In the genomic region with DNA sequence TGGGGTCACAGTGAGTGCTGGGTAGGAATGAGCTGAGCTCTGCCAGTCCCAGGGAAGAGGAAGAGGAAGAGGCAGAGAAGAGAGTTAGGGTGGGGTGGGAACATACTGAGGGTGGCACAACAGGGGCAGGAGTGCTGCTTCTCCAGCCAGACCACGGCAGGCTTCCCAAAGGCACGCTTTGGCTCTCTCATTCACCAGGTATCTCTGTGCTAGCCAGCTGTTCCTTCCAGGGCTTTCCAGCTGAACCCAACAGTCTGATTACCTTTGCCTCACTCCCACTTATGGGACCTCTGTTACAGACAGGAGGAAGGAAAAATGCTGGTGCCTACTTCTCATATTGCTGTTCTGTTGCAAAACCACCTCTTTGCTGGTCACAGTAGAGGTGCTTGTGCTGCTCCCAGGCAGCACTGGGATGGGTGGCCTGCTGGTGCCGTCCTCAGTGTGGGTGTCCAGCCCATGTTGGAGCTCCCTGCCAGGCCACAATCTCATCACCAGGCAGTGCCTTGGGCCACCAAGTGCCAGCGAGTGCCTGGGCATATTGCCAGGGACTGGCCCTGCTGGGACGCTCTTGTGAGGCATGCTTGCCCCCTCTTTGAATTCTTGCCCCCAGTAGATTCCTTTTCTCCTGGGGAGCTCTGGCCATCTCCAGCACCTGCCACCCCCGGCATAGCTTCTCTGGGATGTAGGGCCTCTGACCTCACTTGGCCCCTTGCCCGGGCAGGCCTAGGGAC, we compare ENCODE assay signal across 11 cellular contexts. TPM values are rescaled to one million over a fixed set of nuclear protein-coding genes. Genes with fewer than 3 reads are reported as not detected.
DNase-seq lines count a peak whose midpoint lies in the region; ATAC-seq and TF ChIP-seq lines count a peak whose summit lies in the region.
"Had no signal": no experiment of that assay in that cellular context is flagged by ENCODE, and none has a peak within 500 bp of the region (broad histone marks: within the 10 kb centered on the region; RNA-seq: fewer than 3 reads in every experiment).

No MANE protein-coding gene starts in this region.

- peaks cover 0 to 86% of the 10 kb centered on the region in 2 donors for H3K27me3 ChIP-seq in left lung
- H3K27me3 ChIP-seq in sigmoid colon, result peaks cover 0 to 14% (median 12%) of the 10 kb centered on the region in 3 donors

- H3K4me1 Mint-ChIP-seq in activated CD4-positive, alpha-beta memory T cell treated with anti-CD3 and anti-CD28 coated beads for 36 hours (ENCODE audit: low read depth), result peaks cover 11% of the 10 kb centered on the region
- peaks cover 2% of the 10 kb centered on the region for H3K4me1 Mint-ChIP-seq in activated CD4-positive, alpha-beta memory T cell treated with anti-CD3 and anti-CD28 coated beads, Interleukin-2, amount 10 ng/mL, durations not matched to agents 7 days and 5 days

- WGBS in sigmoid colon, 2 donors, result 40 to 66% methylated on average over 7 of the region's 7 CpGs

- DNase-seq in activated CD4-positive, alpha-beta memory T cell treated with anti-CD3 and anti-CD28 coated beads for 36 hours, result peak; percentile 3
- no peak for DNase-seq in activated CD4-positive, alpha-beta memory T cell treated with anti-CD3 and anti-CD28 coated beads, Interleukin-2, amount 10 ng/mL, durations not matched to agents 7 days and 5 days
- DNase-seq in left lung (peak in 1 of 2 donors; percentile 64), superior temporal gyrus (ENCODE audit: extremely low spot score) (peak; percentile 95), sigmoid colon (no peak)

- no peaks in the 10 kb centered on the region for H3K36me3 ChIP-seq in left lung
- no peaks in the 10 kb centered on the region for H3K36me3 ChIP-seq in sigmoid colon

- no peak for TF ChIP-seq CTCF in left lung (IDR thresholded peaks at IDR 0.05)
- TF ChIP-seq CTCF in sigmoid colon (IDR thresholded peaks at IDR 0.05), result no peak

- no peak for TF ChIP-seq EP300 in sigmoid colon (IDR thresholded peaks at IDR 0.05)

- H3K27ac ChIP-seq in angular gyrus (ENCODE audit: low read depth, low read length) (peak overlapping the region; percentile 91), left lung (no peak overlapping the region), sigmoid colon (no peak overlapping the region)
- H3K27ac ChIP-seq: epithelial cell of prostate had no signal

- H3K4me3 ChIP-seq in left lung (no peak overlapping the region), sigmoid colon (no peak overlapping the region)
- H3K4me3 ChIP-seq: mucosa of descending colon had no signal

- TF ChIP-seq POLR2A in sigmoid colon (IDR thresholded peaks at IDR 0.05), result no peak

- no peak overlapping the region for H3K4me3 Mint-ChIP-seq in activated CD4-positive, alpha-beta memory T cell treated with anti-CD3 and anti-CD28 coated beads for 36 hours
- H3K4me3 Mint-ChIP-seq in activated CD4-positive, alpha-beta memory T cell treated with anti-CD3 and anti-CD28 coated beads, Interleukin-2, amount 10 ng/mL, durations not matched to agents 7 days and 5 days, result no peak overlapping the region
- H3K4me3 Mint-ChIP-seq: activated T-helper 1 cell treated with anti-CD3 and anti-CD28 coated beads, Interleukin-12 subunit alpha, Interleukin-12 subunit beta, Interleukin-2, Interleukin-4 antibody, amounts not matched to agents 30 ng/mL and 10 ng/mL and 1 ng/mL, durations not matched to agents 14 hours and 24 hours and 36 hours had no signal

- ATAC-seq in left lung (peak; percentile 30), HG02588 (IDR thresholded peaks at IDR 0.05; ENCODE audit: unreplicated experiment) (no peak), GM19463 (IDR thresholded peaks at IDR 0.05; ENCODE audit: unreplicated experiment) (no peak)
- ATAC-seq: mucosa of descending colon had no signal

- peaks cover 38% of the 10 kb centered on the region for H3K27me3 Mint-ChIP-seq in activated CD4-positive, alpha-beta memory T cell treated with anti-CD3 and anti-CD28 coated beads for 36 hours
- H3K27me3 Mint-ChIP-seq in activated CD4-positive, alpha-beta memory T cell treated with anti-CD3 and anti-CD28 coated beads, Interleukin-2, amount 10 ng/mL, durations not matched to agents 7 days and 5 days, result peaks cover 56% of the 10 kb centered on the region

- H3K9me3 ChIP-seq in left lung, result no peaks in the 10 kb centered on the region
- H3K9me3 ChIP-seq in sigmoid colon, result no peaks in the 10 kb centered on the region
- H3K9me3 ChIP-seq: mucosa of descending colon had no signal

- CTCF ChIA-PET in activated CD4-positive, alpha-beta memory T cell treated with anti-CD3 and anti-CD28 coated beads for 36 hours (lab: Charles Lee), result interaction anchor here (1.6 kb wide), 1 partner anchor 43 kb away, joined by 6 read pairs; no protein-coding TSS in a partner anchor
- CTCF ChIA-PET in activated CD4-positive, alpha-beta memory T cell treated with anti-CD3 and anti-CD28 coated beads, Interleukin-2, amount 10 ng/mL, durations not matched to agents 7 days and 5 days (lab: Charles Lee), result interaction anchor here (1.5 kb wide), 1 partner anchor 12 kb away, joined by 4 read pairs; no protein-coding TSS in a partner anchor

- H3K36me3 Mint-ChIP-seq in activated CD4-positive, alpha-beta memory T cell treated with anti-CD3 and anti-CD28 coated beads for 36 hours, result no peaks in the 10 kb centered on the region
- no peaks in the 10 kb centered on the region for H3K36me3 Mint-ChIP-seq in activated CD4-positive, alpha-beta memory T cell treated with anti-CD3 and anti-CD28 coated beads, Interleukin-2, amount 10 ng/mL, durations not matched to agents 7 days and 5 days (ENCODE audit: low read depth)

- H3K9me3 Mint-ChIP-seq in activated CD4-positive, alpha-beta memory T cell treated with anti-CD3 and anti-CD28 coated beads for 36 hours, result no peaks in the 10 kb centered on the region
- H3K9me3 Mint-ChIP-seq in activated CD4-positive, alpha-beta memory T cell treated with anti-CD3 and anti-CD28 coated beads, Interleukin-2, amount 10 ng/mL, durations not matched to agents 7 days and 5 days, result no peaks in the 10 kb centered on the region
- H3K9me3 Mint-ChIP-seq: activated T-helper 1 cell treated with anti-CD3 and anti-CD28 coated beads, Interleukin-12 subunit alpha, Interleukin-12 subunit beta, Interleukin-2, Interleukin-4 antibody, amounts not matched to agents 30 ng/mL and 10 ng/mL and 1 ng/mL, durations not matched to agents 14 hours and 24 hours and 36 hours had no signal

- peaks cover 36 to 44% of the 10 kb centered on the region in 2 donors for H3K4me1 ChIP-seq in left lung
- peaks cover 0 to 27% (median 24%) of the 10 kb centered on the region in 4 donors for H3K4me1 ChIP-seq in sigmoid colon

- intact Hi-C loops in activated CD4-positive, alpha-beta memory T cell treated with anti-CD3 and anti-CD28 coated beads for 36 hours (cut with micrococcal nuclease), result no loop called here
- intact Hi-C loops in left lung (cut with DNase I), result no loop called here
- intact Hi-C loops in sigmoid colon (cut with DNase I), result loop anchor here (5.0 kb wide), 1 partner anchor 43 kb away; no protein-coding TSS in a partner anchor

- POLR2A ChIA-PET in activated CD4-positive, alpha-beta memory T cell treated with anti-CD3 and anti-CD28 coated beads for 36 hours (lab: Charles Lee), result no interaction called here
- POLR2A ChIA-PET in activated CD4-positive, alpha-beta memory T cell treated with anti-CD3 and anti-CD28 coated beads, Interleukin-2, amount 10 ng/mL, durations not matched to agents 7 days and 5 days (lab: Charles Lee), result no interaction called here

- no peak overlapping the region for H3K27ac Mint-ChIP-seq in activated CD4-positive, alpha-beta memory T cell treated with anti-CD3 and anti-CD28 coated beads for 36 hours
- no peak overlapping the region for H3K27ac Mint-ChIP-seq in activated CD4-positive, alpha-beta memory T cell treated with anti-CD3 and anti-CD28 coated beads, Interleukin-2, amount 10 ng/mL, durations not matched to agents 7 days and 5 days
- H3K27ac Mint-ChIP-seq: activated T-helper 1 cell treated with anti-CD3 and anti-CD28 coated beads, Interleukin-12 subunit alpha, Interleukin-12 subunit beta, Interleukin-2, Interleukin-4 antibody, amounts not matched to agents 30 ng/mL and 10 ng/mL and 1 ng/mL, durations not matched to agents 14 hours and 24 hours and 36 hours had no signal

RNA-seq across cellular contexts. Expression of a gene that starts 2.1 kb away (rescaled TPM):
- total RNA-seq in activated CD4-positive, alpha-beta memory T cell treated with anti-CD3 and anti-CD28 coated beads for 36 hours, result not detected
- total RNA-seq in activated CD4-positive, alpha-beta memory T cell treated with anti-CD3 and anti-CD28 coated beads, Interleukin-2, amount 10 ng/mL, durations not matched to agents 7 days and 5 days, result under 1 TPM in 1 of 2 experiments, not detected in 1; 0.40 TPM
- total RNA-seq in left lung (1 to 10 TPM; 1.6 to 5.5 TPM), sigmoid colon (1 to 10 TPM in 1 of 4 donors, under 1 TPM in 1, not detected in 2; 0.33 to 1.1 TPM)
- polyA plus RNA-seq in sigmoid colon, result 1 to 10 TPM in 1 of 3 donors, under 1 TPM in 1, not detected in 1; 0.92 to 1.3 TPM
- total RNA-seq: activated T-helper 1 cell treated with anti-CD3 and anti-CD28 coated beads, Interleukin-12 subunit alpha, Interleukin-12 subunit beta, Interleukin-2, Interleukin-4 antibody, amounts not matched to agents 30 ng/mL and 10 ng/mL and 1 ng/mL, durations not matched to agents 14 hours and 24 hours and 36 hours had no signal

RNA-seq across cellular contexts. Expression of a gene that starts 43.9 kb away (rescaled TPM):
- not detected for total RNA-seq in activated CD4-positive, alpha-beta memory T cell treated with anti-CD3 and anti-CD28 coated beads for 36 hours
- total RNA-seq in activated CD4-positive, alpha-beta memory T cell treated with anti-CD3 and anti-CD28 coated beads, Interleukin-2, amount 10 ng/mL, durations not matched to agents 7 days and 5 days, result not detected
- total RNA-seq in left lung (not detected), sigmoid colon (not detected)
- not detected for polyA plus RNA-seq in sigmoid colon
- total RNA-seq: activated T-helper 1 cell treated with anti-CD3 and anti-CD28 coated beads, Interleukin-12 subunit alpha, Interleukin-12 subunit beta, Interleukin-2, Interleukin-4 antibody, amounts not matched to agents 30 ng/mL and 10 ng/mL and 1 ng/mL, durations not matched to agents 14 hours and 24 hours and 36 hours; mucosa of descending colon had no signal

RNA-seq across cellular contexts. Expression of a gene that starts 46.0 kb away (rescaled TPM):
- not detected for total RNA-seq in activated CD4-positive, alpha-beta memory T cell treated with anti-CD3 and anti-CD28 coated beads for 36 hours
- not detected for total RNA-seq in activated CD4-positive, alpha-beta memory T cell treated with anti-CD3 and anti-CD28 coated beads, Interleukin-2, amount 10 ng/mL, durations not matched to agents 7 days and 5 days
- total RNA-seq in left lung (1 to 10 TPM in 1 of 2 donors, under 1 TPM in 1; 0.55 to 1.3 TPM), sigmoid colon (not detected)
- not detected for polyA plus RNA-seq in sigmoid colon
- total RNA-seq: activated T-helper 1 cell treated with anti-CD3 and anti-CD28 coated beads, Interleukin-12 subunit alpha, Interleukin-12 subunit beta, Interleukin-2, Interleukin-4 antibody, amounts not matched to agents 30 ng/mL and 10 ng/mL and 1 ng/mL, durations not matched to agents 14 hours and 24 hours and 36 hours; mucosa of descending colon had no signal

RNA-seq across cellular contexts. Expression of a gene that starts 56.8 kb away (rescaled TPM):
- total RNA-seq in activated CD4-positive, alpha-beta memory T cell treated with anti-CD3 and anti-CD28 coated beads for 36 hours, result not detected
- total RNA-seq in activated CD4-positive, alpha-beta memory T cell treated with anti-CD3 and anti-CD28 coated beads, Interleukin-2, amount 10 ng/mL, durations not matched to agents 7 days and 5 days, result not detected
- total RNA-seq in left lung (10 to 100 TPM; 49.7 to 74.9 TPM), sigmoid colon (1 to 10 TPM in 3 of 4 donors, not detected in 1; 2.2 to 9.1 (median 2.6) TPM)
- polyA plus RNA-seq in sigmoid colon, result 10 to 100 TPM in 1 of 3 donors, 1 to 10 TPM in 2; 1.2 to 28.8 (median 4.9) TPM
- total RNA-seq: activated T-helper 1 cell treated with anti-CD3 and anti-CD28 coated beads, Interleukin-12 subunit alpha, Interleukin-12 subunit beta, Interleukin-2, Interleukin-4 antibody, amounts not matched to agents 30 ng/mL and 10 ng/mL and 1 ng/mL, durations not matched to agents 14 hours and 24 hours and 36 hours had no signal

Comparison
In these comparisons a context has a peak if more than half of its experiments do, and no peak if none do; other contexts are left out.
1. DNase-seq: peak in activated CD4-positive, alpha-beta memory T cell treated with anti-CD3 and anti-CD28 coated beads for 36 hours (single experiment) and superior temporal gyrus (single experiment); none in activated CD4-positive, alpha-beta memory T cell treated with anti-CD3 and anti-CD28 coated beads, Interleukin-2, amount 10 ng/mL, durations not matched to agents 7 days and 5 days (single experiment) and sigmoid colon (single experiment).